ENCODE assay signal across 1 cellular context in genomic region chr19:3129112-3129511, GRCh38.
A peak's percentile ranks its signal among the peaks of the same experiment; 100 is the strongest.
TF ChIP-seq lines count a peak whose summit lies in the region.

No MANE protein-coding gene starts in this region.

TF ChIP-seq in HepG2, 621 proteins besides CTCF, POLR2A, EP300 and RAD21:
- TF ChIP-seq FIP1L1 (IDR thresholded peaks at IDR 0.05; ENCODE audit: borderline replicate concordance, insufficient read depth, low read depth, low read length): no peak
- peak; percentile 50; the same call in 1 of the 2 replicates for TF ChIP-seq SMC3 (IDR thresholded peaks at IDR 0.05; ENCODE audit: low read length)
